9 cellular contexts compared by ENCODE assay signal in the genomic region with DNA sequence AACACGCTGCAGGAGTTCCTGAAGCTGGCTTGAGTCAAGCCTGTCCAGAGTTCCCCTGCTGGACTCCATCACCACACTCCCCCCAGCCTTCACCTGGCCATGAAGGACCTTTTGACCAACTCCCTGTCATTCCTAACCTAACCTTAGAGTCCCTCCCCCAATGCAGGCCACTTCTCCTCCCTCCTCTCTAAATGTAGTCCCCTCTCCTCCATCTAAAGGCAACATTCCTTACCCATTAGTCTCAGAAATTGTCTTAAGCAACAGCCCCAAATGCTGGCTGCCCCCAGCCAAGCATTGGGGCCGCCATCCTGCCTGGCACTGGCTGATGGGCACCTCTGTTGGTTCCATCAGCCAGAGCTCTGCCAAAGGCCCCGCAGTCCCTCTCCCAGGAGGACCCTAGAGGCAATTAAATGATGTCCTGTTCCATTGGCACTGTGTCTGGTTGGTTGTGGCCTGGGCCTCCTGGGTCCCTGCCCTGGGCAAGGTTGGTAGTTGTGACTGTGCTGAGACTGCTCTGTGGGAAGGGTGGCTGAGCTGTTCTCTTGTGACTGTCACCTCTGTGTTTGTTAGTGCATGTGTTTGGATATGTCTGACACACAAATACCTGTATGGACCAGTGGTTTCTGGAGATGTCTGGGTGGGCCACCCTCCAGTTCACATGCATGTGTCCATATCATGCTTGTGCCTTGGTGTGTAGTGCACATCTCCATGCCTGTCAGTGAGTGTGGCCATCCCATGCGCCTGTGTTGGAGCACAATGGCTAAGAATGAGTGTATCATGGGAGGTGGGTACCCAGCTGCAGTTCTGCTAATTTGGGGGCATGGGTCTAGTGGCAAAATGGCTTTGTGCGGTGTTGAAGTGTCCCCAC. TPM values are rescaled to one million over a fixed set of nuclear protein-coding genes. Genes with fewer than 3 reads are reported as not detected.
A peak's percentile ranks its signal among the peaks of the same experiment; 100 is the strongest.
DNase-seq lines count a peak whose midpoint lies in the region.
"Had no signal": no experiment of that assay in that cellular context is flagged by ENCODE, and none has a peak within 500 bp of the region (broad histone marks: within the 10 kb centered on the region; RNA-seq: fewer than 3 reads in every experiment).

No MANE protein-coding gene starts in this region.

- peak overlapping the region; percentile 2 for H2BK15ac ChIP-seq in neuronal stem cell (ENCODE audit: low read length)

- H3K9ac ChIP-seq in NT2/D1 (ENCODE audit: insufficient read length, low read depth) (peak overlapping the region; percentile 57), neuronal stem cell (ENCODE audit: low read depth, low read length, poor library complexity) (no peak overlapping the region)

- no CpG with 5 or more reads among the region's 5 CpGs for WGBS in neuronal stem cell (ENCODE audit: extremely low coverage in 2 of 2, insufficient read length in 2 of 2, insufficient replicate concordance in 1 of 2), 2 donors

- H3K27me3 ChIP-seq in NT2/D1 (ENCODE audit: insufficient read depth, insufficient read length): no peaks in the 10 kb centered on the region
- no peaks in the 10 kb centered on the region for H3K27me3 ChIP-seq in effector memory CD4-positive, alpha-beta T cell (replicated peaks; ENCODE audit: control insufficient read depth, insufficient read depth, low read length, poor library complexity, severe bottlenecking)
- no peaks in the 10 kb centered on the region for H3K27me3 ChIP-seq in neuronal stem cell (ENCODE audit: control insufficient read depth in 3 of 3, insufficient read depth in 3 of 3, low read depth in 1 of 3, low read length in 3 of 3)

- peak overlapping the region; percentile 27 for H3K4me2 ChIP-seq in neuronal stem cell (ENCODE audit: insufficient read depth, low read length, poor library complexity, severe bottlenecking)

- H4K91ac ChIP-seq in neuronal stem cell (ENCODE audit: low read depth, low read length, poor library complexity): no peak overlapping the region

- H3K79me1 ChIP-seq in neuronal stem cell (ENCODE audit: low read depth, low read length): peaks cover 10% of the 10 kb centered on the region

- H3K18ac ChIP-seq in neuronal stem cell (ENCODE audit: low read length): peak overlapping the region; percentile 12

- H3K4me3 ChIP-seq in NT2/D1 (ENCODE audit: insufficient read length, low read depth): peak overlapping the region; percentile 1
- peak overlapping the region; percentile 81 for H3K4me3 ChIP-seq in effector memory CD4-positive, alpha-beta T cell (ENCODE audit: insufficient read depth, low read depth, low read length, poor library complexity, severe bottlenecking)
- H3K4me3 ChIP-seq in neuronal stem cell (ENCODE audit: low read length in 2 of 2): peak overlapping the region in 1 of 2 donors; percentile 42

- no peak overlapping the region for H3K23ac ChIP-seq in neuronal stem cell (ENCODE audit: low read depth, low read length, poor library complexity)

- no peak overlapping the region for H2BK120ac ChIP-seq in neuronal stem cell (ENCODE audit: low read depth, low read length)

- peaks cover 42% of the 10 kb centered on the region for H3K4me1 ChIP-seq in NT2/D1 (ENCODE audit: insufficient read depth, insufficient read length)
- peaks cover 92% of the 10 kb centered on the region for H3K4me1 ChIP-seq in effector memory CD4-positive, alpha-beta T cell (ENCODE audit: control insufficient read depth, insufficient read depth, low read length, poor library complexity, severe bottlenecking)
- peaks cover 31 to 33% of the 10 kb centered on the region in 2 donors for H3K4me1 ChIP-seq in neuronal stem cell (ENCODE audit: control insufficient read depth in 2 of 2, insufficient read depth in 1 of 2, low read depth in 1 of 2, low read length in 2 of 2)

- peaks cover 57% of the 10 kb centered on the region for H3K36me3 ChIP-seq in NT2/D1 (ENCODE audit: insufficient read depth, insufficient read length, low read length)
- H3K36me3 ChIP-seq in effector memory CD4-positive, alpha-beta T cell (ENCODE audit: control insufficient read depth, insufficient read depth, low read length): peaks cover 15% of the 10 kb centered on the region
- peaks cover 26 to 47% of the 10 kb centered on the region in 2 donors for H3K36me3 ChIP-seq in neuronal stem cell (replicated peaks in 1 of 2; ENCODE audit: control insufficient read depth in 2 of 2, insufficient read depth in 2 of 2, low read length in 2 of 2)

- H3K9me3 ChIP-seq in NT2/D1 (ENCODE audit: insufficient read depth, low read length) (no peaks in the 10 kb centered on the region), neuronal stem cell (replicated peaks in 1 of 2; ENCODE audit: control insufficient read depth in 2 of 2, insufficient read depth in 1 of 2, low read depth in 1 of 2, low read length in 2 of 2) (no peaks in the 10 kb centered on the region)
- H3K9me3 ChIP-seq in effector memory CD4-positive, alpha-beta T cell (ENCODE audit: control insufficient read depth, low read length): no peaks in the 10 kb centered on the region

- H2BK12ac ChIP-seq in neuronal stem cell (ENCODE audit: low read length): no peak overlapping the region

- no peak overlapping the region for H4K8ac ChIP-seq in neuronal stem cell (ENCODE audit: low read depth, low read length)

- peak overlapping the region; percentile 94 for H3K27ac ChIP-seq in effector memory CD4-positive, alpha-beta T cell (ENCODE audit: insufficient read depth, low read length, poor library complexity, severe bottlenecking)
- peak overlapping the region; percentile 73 for H3K27ac ChIP-seq in neuronal stem cell (replicated peaks; ENCODE audit: low read length)

- H3K14ac ChIP-seq in neuronal stem cell (ENCODE audit: low read length): no peak overlapping the region

- H3K4ac ChIP-seq in neuronal stem cell (ENCODE audit: low read length): no peak overlapping the region

- DNase-seq in EH (ENCODE audit: low read depth) (peak; percentile 62), NT2/D1 (ENCODE audit: low read depth, low spot score) (no peak), neuronal stem cell (ENCODE audit: low spot score) (no peak), mesenteric fat pad (ENCODE audit: low spot score) (no peak), COLO668 (lab: John Stamatoyannopoulos, UW; ENCODE audit: unreplicated experiment) (no peak), NCI-H2171 treated with DMSO at 0.1 percent for 48 hours (lab: John Stamatoyannopoulos, UW) (no peak), SIG-M5 treated with dmso at 0.1 percent for 504 hours (lab: John Stamatoyannopoulos, UW; ENCODE audit: unreplicated experiment) (no peak)
- no peak for DNase-seq in effector memory CD4-positive, alpha-beta T cell

- no peak overlapping the region for H2BK5ac ChIP-seq in neuronal stem cell (ENCODE audit: low read length)

- no peak overlapping the region for H2AK5ac ChIP-seq in neuronal stem cell (ENCODE audit: low read depth, low read length)

- no peak overlapping the region for H2AFZ ChIP-seq in neuronal stem cell (ENCODE audit: low read length)

RNA-seq across cellular contexts. Expression of gene SH3BGRL3, which starts 1.4 kb away (rescaled TPM):
- 112 TPM for polyA plus RNA-seq in neuronal stem cell (2013, experiment 1 of 2)
- polyA plus RNA-seq in neuronal stem cell (2013, experiment 2 of 2): 106 TPM
- total RNA-seq in mesenteric fat pad: 229 TPM

RNA-seq across cellular contexts. Expression of gene UBXN11, which starts 25.1 kb away (rescaled TPM):
- polyA plus RNA-seq in neuronal stem cell (2013, experiment 1 of 2): 14.9 TPM
- polyA plus RNA-seq in neuronal stem cell (2013, experiment 2 of 2): 13.6 TPM
- 22.2 TPM for total RNA-seq in mesenteric fat pad

RNA-seq across cellular contexts. Expression of gene CD52, which starts 36.4 kb away (rescaled TPM):
- polyA plus RNA-seq in neuronal stem cell (2013, experiment 1 of 2): 2.2 TPM
- 1.7 TPM for polyA plus RNA-seq in neuronal stem cell (2013, experiment 2 of 2)
- total RNA-seq in mesenteric fat pad: 27.1 TPM
- total RNA-seq: temporal lobe had no signal

RNA-seq across cellular contexts. Expression of gene CEP85, which starts 47.3 kb away (rescaled TPM):
- 26.9 TPM for polyA plus RNA-seq in neuronal stem cell (2013, experiment 1 of 2)
- polyA plus RNA-seq in neuronal stem cell (2013, experiment 2 of 2): 26.9 TPM
- total RNA-seq in mesenteric fat pad: 3.5 TPM
